8 cellular contexts compared by ENCODE assay signal in the genomic region with DNA sequence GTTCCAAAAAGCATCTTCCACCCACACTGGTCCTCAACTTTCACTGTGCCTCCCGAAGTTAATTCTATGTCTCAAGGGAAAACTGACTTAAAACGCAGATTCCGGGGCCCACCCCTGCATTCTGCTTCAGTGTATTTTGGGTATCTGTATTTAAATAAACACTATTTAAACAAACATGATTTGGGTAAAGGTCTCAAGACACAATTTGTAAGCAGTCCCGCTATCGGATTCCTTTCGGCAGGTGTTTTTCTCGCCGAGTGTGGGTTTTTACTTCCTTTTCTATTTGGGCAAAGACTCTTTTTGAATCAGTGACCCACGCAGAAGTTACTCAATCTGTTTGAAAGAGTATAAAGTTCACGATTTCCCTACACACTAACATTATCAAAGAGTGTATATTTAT. TPM values are rescaled to one million over a fixed set of nuclear protein-coding genes. Genes with fewer than 3 reads are reported as not detected.
DNase-seq lines count a peak whose midpoint lies in the region; ATAC-seq and TF ChIP-seq lines count a peak whose summit lies in the region.

No MANE protein-coding gene starts in this region.

- H3K36me3 Mint-ChIP-seq in CD4-positive, CD25-positive, alpha-beta regulatory T cell = peaks cover 10% of the 10 kb centered on the region
- no peaks in the 10 kb centered on the region for H3K36me3 Mint-ChIP-seq in neural crest cell (ENCODE audit: low read depth)

- peak in 1 of 3 donors; percentile 35 for DNase-seq in CD4-positive, CD25-positive, alpha-beta regulatory T cell
- no peak for DNase-seq in colonic mucosa
- DNase-seq in neural crest cell (ENCODE audit: low read depth, low spot score) = no peak
- no peak for DNase-seq in retina
- DNase-seq in OCI-M1 (lab: John Stamatoyannopoulos, UW) = no peak
- no peak for DNase-seq in NCI-H1105 treated with DMSO at 0.1 percent for 48 hours (lab: John Stamatoyannopoulos, UW)

- H3K4me3 ChIP-seq in CD4-positive, CD25-positive, alpha-beta regulatory T cell (ENCODE audit: low read depth, low read length) = peak overlapping the region; percentile 90
- H3K4me3 ChIP-seq in colonic mucosa = peak overlapping the region; percentile 90

- H3K27ac Mint-ChIP-seq in CD4-positive, CD25-positive, alpha-beta regulatory T cell = peak overlapping the region; percentile 84 to 93 (median 92)
- no peak overlapping the region for H3K27ac Mint-ChIP-seq in neural crest cell (ENCODE audit: unreplicated experiment)

- no peaks in the 10 kb centered on the region for H3K27me3 ChIP-seq in CD4-positive, CD25-positive, alpha-beta regulatory T cell (ENCODE audit: control insufficient read depth, insufficient read depth, low read length)
- no peaks in the 10 kb centered on the region for H3K27me3 ChIP-seq in colonic mucosa

- intact Hi-C loops in colonic mucosa (cut with DNase I) = loop anchor here (5.0 kb wide), 1 partner anchor 40 kb away; no protein-coding TSS in a partner anchor

- H3K4me1 ChIP-seq in CD4-positive, CD25-positive, alpha-beta regulatory T cell (ENCODE audit: control insufficient read depth, insufficient read depth, low read length, poor library complexity, severe bottlenecking) = peaks cover 29% of the 10 kb centered on the region
- H3K4me1 ChIP-seq in colonic mucosa = no peaks in the 10 kb centered on the region

- no peaks in the 10 kb centered on the region for H3K9me3 Mint-ChIP-seq in CD4-positive, CD25-positive, alpha-beta regulatory T cell
- H3K9me3 Mint-ChIP-seq in neural crest cell = peaks cover 2% of the 10 kb centered on the region

- peaks cover 24 to 58% (median 44%) of the 10 kb centered on the region in 4 donors for H3K4me1 Mint-ChIP-seq in CD4-positive, CD25-positive, alpha-beta regulatory T cell
- peaks cover 48% of the 10 kb centered on the region for H3K4me1 Mint-ChIP-seq in neural crest cell

- TF ChIP-seq CTCF in colonic mucosa (IDR thresholded peaks at IDR 0.05) (no peak), neural crest cell (conservative IDR thresholded peaks at IDR 0.05) (no peak)

- H3K9ac ChIP-seq in colonic mucosa (ENCODE audit: low read depth in 2 of 2, low read length in 2 of 2) = peak overlapping the region; percentile 80

- no peak for ATAC-seq in CD4-positive, CD25-positive, alpha-beta regulatory T cell (ENCODE audit: low read depth in 2 of 2)
- ATAC-seq in HG03039 (IDR thresholded peaks at IDR 0.05; ENCODE audit: unreplicated experiment) = no peak

- H3K27ac ChIP-seq in CD4-positive, CD25-positive, alpha-beta regulatory T cell (ENCODE audit: insufficient read depth, low read length, poor library complexity, severe bottlenecking) = peak overlapping the region; percentile 87
- H3K27ac ChIP-seq in KOPT-K1 (ENCODE audit: low read depth, low read length, poor library complexity, severe bottlenecking) = peak overlapping the region; percentile 79
- H3K27ac ChIP-seq in colonic mucosa = peak overlapping the region; percentile 93

- H3K9me3 ChIP-seq in CD4-positive, CD25-positive, alpha-beta regulatory T cell (ENCODE audit: control insufficient read depth in 2 of 2, low read length in 2 of 2) = no peaks in the 10 kb centered on the region
- no peaks in the 10 kb centered on the region for H3K9me3 ChIP-seq in KOPT-K1 (ENCODE audit: insufficient read depth, low read length, poor library complexity, severe bottlenecking)
- no peaks in the 10 kb centered on the region for H3K9me3 ChIP-seq in colonic mucosa

- peak overlapping the region; percentile 90 to 96 (median 94) for H3K4me3 Mint-ChIP-seq in CD4-positive, CD25-positive, alpha-beta regulatory T cell
- peak overlapping the region; percentile 98 for H3K4me3 Mint-ChIP-seq in neural crest cell

- no peaks in the 10 kb centered on the region for H3K36me3 ChIP-seq in CD4-positive, CD25-positive, alpha-beta regulatory T cell (ENCODE audit: control insufficient read depth, insufficient read depth, low read length)
- peaks cover 30% of the 10 kb centered on the region for H3K36me3 ChIP-seq in KOPT-K1 (ENCODE audit: insufficient read depth, low read length)
- no peaks in the 10 kb centered on the region for H3K36me3 ChIP-seq in colonic mucosa

- peaks cover 9% of the 10 kb centered on the region for H3K27me3 Mint-ChIP-seq in CD4-positive, CD25-positive, alpha-beta regulatory T cell
- peaks cover 2% of the 10 kb centered on the region for H3K27me3 Mint-ChIP-seq in neural crest cell (ENCODE audit: low read depth)

RNA-seq across cellular contexts. Expression of gene PDIA4, which starts 1.2 kb away (rescaled TPM):
- 33.4 TPM for total RNA-seq in CD4-positive, CD25-positive, alpha-beta regulatory T cell
- 10 to 100 TPM; 66.8 to 78.3 (median 72.6) TPM for polyA plus RNA-seq in CD4-positive, CD25-positive, alpha-beta regulatory T cell
- total RNA-seq in colonic mucosa = 100 to 1,000 TPM; 218 to 485 TPM
- 151 and 154 TPM in 2 replicates for total RNA-seq in neural crest cell
